In the genomic region with DNA sequence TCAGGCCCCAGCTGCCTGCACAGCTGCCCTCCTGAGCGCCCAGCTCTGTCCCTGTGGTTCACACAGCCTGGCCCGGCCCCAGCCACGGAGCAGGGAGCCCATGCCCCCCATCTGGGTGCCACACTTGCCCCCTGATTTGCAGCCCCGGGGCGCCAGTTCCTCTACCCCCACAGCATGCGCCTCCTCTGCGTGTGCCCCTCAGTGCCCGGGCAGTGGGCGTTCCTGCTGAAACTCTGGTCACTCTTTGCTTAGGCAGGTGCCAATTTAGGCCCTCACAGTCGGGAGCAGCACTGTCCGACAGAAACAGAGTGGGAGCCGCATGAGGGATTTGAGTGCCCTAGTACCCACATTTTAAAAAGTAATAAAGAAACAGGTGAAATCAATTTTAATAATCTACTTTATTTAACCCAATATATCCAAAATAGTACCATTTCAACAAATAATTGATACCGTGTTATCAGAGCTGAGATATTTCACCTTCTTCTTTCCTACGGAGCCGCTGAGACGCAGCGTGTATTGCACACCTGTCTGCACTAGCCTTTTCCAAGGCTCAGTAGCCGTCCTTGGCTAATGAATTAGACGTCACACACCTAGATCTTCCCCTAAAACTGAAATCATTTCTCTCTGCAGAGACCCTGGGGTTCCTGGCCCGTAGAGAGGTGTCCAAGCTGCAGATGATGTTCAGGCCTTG, we compare ENCODE assay signal across 1 cellular context.
TF ChIP-seq lines count a peak whose summit lies in the region.

No MANE protein-coding gene starts in this region.

TF ChIP-seq in H1, 55 proteins besides CTCF, POLR2A, EP300 and RAD21 (continued from another document):
- TF ChIP-seq USF2 (IDR thresholded peaks at IDR 0.05; ENCODE audit: low read length), result no peak
- no peak for TF ChIP-seq ASH2L (IDR thresholded peaks at IDR 0.05; ENCODE audit: low read length)
- TF ChIP-seq EGR1 (IDR thresholded peaks at IDR 0.05; ENCODE audit: borderline replicate concordance, low read depth, low read length), result no peak
- no peak for TF ChIP-seq CTBP2 (IDR thresholded peaks at IDR 0.05; ENCODE audit: borderline replicate concordance, insufficient read depth, insufficient read length, low read length)
- no peak for TF ChIP-seq SIN3A (conservative IDR thresholded peaks at IDR 0.05 in 1 of 2, IDR thresholded peaks at IDR 0.05 in 1 of 2; ENCODE audit: low read depth in 1 of 2, low read length in 2 of 2)
- TF ChIP-seq SRF (IDR thresholded peaks at IDR 0.05; ENCODE audit: low read depth, low read length), result no peak
- no peak for TF ChIP-seq NRF1 (IDR thresholded peaks at IDR 0.05; ENCODE audit: low read depth, low read length)
- no peak for TF ChIP-seq POU5F1 (IDR thresholded peaks at IDR 0.05; ENCODE audit: low read depth, low read length)
